In genomic region chrY:8590641-8591040, GRCh38 we compare ENCODE assay signal across 24 cellular contexts.
"Had no signal": no experiment of that assay in that cellular context is flagged by ENCODE, and none has a peak within 500 bp of the region (broad histone marks: within the 10 kb centered on the region; RNA-seq: fewer than 3 reads in every experiment).

No MANE protein-coding gene starts in this region.

- H3K27me3 ChIP-seq: neutrophil, pancreas, right lobe of liver, sigmoid colon, stomach, thyroid gland, transverse colon, upper lobe of right lung, uterus had no signal

- H3K9me3 ChIP-seq: neutrophil, pancreas, prostate gland, right lobe of liver, sigmoid colon, stomach, thoracic aorta, thyroid gland, transverse colon, upper lobe of right lung, uterus had no signal

- H3K4me1 ChIP-seq: pancreas, prostate gland, right lobe of liver, sigmoid colon, stomach, thyroid gland, transverse colon, upper lobe of right lung, uterus had no signal

- ATAC-seq: natural killer cell treated with Interleukin-12 subunit alpha and Interleukin-12 subunit beta and Interleukin-15 and Interleukin-18, amount 100 ng/mL, for 72 hours; pancreas; right lobe of liver; stimulated activated effector memory CD8-positive, alpha-beta T cell treated with anti-CD3 and anti-CD28 coated beads, Interleukin-12 subunit alpha, Interleukin-12 subunit beta, amount 100 ng/mL, for 72 hours; stimulated activated naive B cell treated with anti-CD40 and anti-IgM and Interleukin-4, amounts not matched to agents 10 μg/mL and 1 μg/mL and 100 μg/mL, for 72 hours; upper lobe of right lung had no signal

- H3K27ac ChIP-seq: neutrophil, pancreas, prostate gland, right lobe of liver, sigmoid colon, stomach, thoracic aorta, thyroid gland, transverse colon, upper lobe of right lung, uterus had no signal

- H3K36me3 ChIP-seq: neutrophil, pancreas, prostate gland, right lobe of liver, sigmoid colon, stomach, thoracic aorta, thyroid gland, transverse colon, upper lobe of right lung, uterus had no signal

- DNase-seq: naive thymus-derived CD8-positive, alpha-beta T cell; nephron progenitor cell; nucleus accumbens; pancreas; retina; right lobe of liver; sigmoid colon; small intestine; stimulated activated CD4-positive, alpha-beta T cell treated with anti-CD3 and anti-CD28 coated beads, Interleukin-15, amount 100 ng/mL, for 24 hours; stimulated activated CD4-positive, alpha-beta T cell treated with anti-CD3 and anti-CD28 coated beads, Interleukin-2, amount 100 ng/mL, for 24 hours; stimulated activated CD4-positive, alpha-beta T cell treated with anti-CD3 and anti-CD28 coated beads, Interleukin-2, amount 100 ng/mL, for 48 hours; stimulated activated CD4-positive, alpha-beta T cell treated with anti-CD3 and anti-CD28 coated beads, Interleukin-4, amount 100 ng/mL, for 24 hours; stimulated activated naive B cell treated with anti-CD40 and anti-IgM and Interleukin-4, amounts not matched to agents 10 μg/mL and 1 μg/mL and 100 μg/mL, for 72 hours; stimulated activated naive CD4-positive, alpha-beta T cell treated with Interleukin-2 at 50 U/mL for 16 hours; stomach; thyroid gland; transverse colon; upper lobe of right lung; uterus had no signal

- H3K4me3 ChIP-seq: pancreas, prostate gland, right lobe of liver, sigmoid colon, stomach, thoracic aorta, thyroid gland, transverse colon, upper lobe of right lung, uterus had no signal
